16 cellular contexts compared by ENCODE assay signal in genomic region chr17:2931426-2931825, GRCh38.
DNase-seq lines count a peak whose midpoint lies in the region; ATAC-seq, FAIRE-seq and TF ChIP-seq lines count a peak whose summit lies in the region.
"Had no signal": no experiment of that assay in that cellular context is flagged by ENCODE, and none has a peak within 500 bp of the region (broad histone marks: within the 10 kb centered on the region; RNA-seq: fewer than 3 reads in every experiment).

No MANE protein-coding gene starts in this region.

- H3K9me2 ChIP-seq in neural cell (ENCODE audit: insufficient read depth, low read length) = no peaks in the 10 kb centered on the region

- no peak overlapping the region for H2BK15ac ChIP-seq in H1 (ENCODE audit: low read length)

- TF ChIP-seq POLR2A in H1 (IDR thresholded peaks at IDR 0.05; ENCODE audit: control extremely low read depth in 1 of 2, low read depth in 2 of 2, low read length in 2 of 2) (no peak), body of pancreas (IDR thresholded peaks at IDR 0.05) (no peak)

- TF ChIP-seq CTCF in H1 (IDR thresholded peaks at IDR 0.05; ENCODE audit: control extremely low read depth in 1 of 3, insufficient read depth in 1 of 3, low read depth in 1 of 3, low read length in 3 of 3) (no peak), neural cell (IDR thresholded peaks at IDR 0.05; ENCODE audit: poor library complexity, severe bottlenecking) (no peak), body of pancreas (IDR thresholded peaks at IDR 0.05) (no peak)

- H3K14ac ChIP-seq in H1 (ENCODE audit: insufficient read length) = no peak overlapping the region

- TF ChIP-seq RAD21 in H1 (IDR thresholded peaks at IDR 0.05 in 1 of 2, conservative IDR thresholded peaks at IDR 0.05 in 1 of 2; ENCODE audit: low read depth in 2 of 2, low read length in 2 of 2) = 0 out of 4 replicates have a peak, but pooled peaks of 1 of the 2 experiments have one; percentile 0
- TF ChIP-seq RAD21 in neural cell (conservative IDR thresholded peaks at IDR 0.05) = no peak

- H3K9ac ChIP-seq in H1 (replicated peaks in 1 of 4; ENCODE audit: extremely low read depth in 1 of 4, low read depth in 3 of 4, low read length in 3 of 4) = no peak overlapping the region; a peak in 1 of 7 replicates
- no peak overlapping the region for H3K9ac ChIP-seq in neural cell (ENCODE audit: low read length)
- H3K9ac ChIP-seq: KMS-11 had no signal

- peak; percentile 79 for DNase-seq in DMS53 (lab: John Stamatoyannopoulos, UW)
- DNase-seq in NCI-H526 treated with DMSO at 0.1 percent for 48 hours (lab: John Stamatoyannopoulos, UW) = peak; percentile 57
- no peak for DNase-seq in H1 (ENCODE audit: low read depth in 1 of 2, low spot score in 2 of 2)
- no peak for DNase-seq in globus pallidus (ENCODE audit: low spot score)
- no peak for DNase-seq in body of pancreas
- DNase-seq in NCI-H1092 treated with DMSO at 0.1 percent for 48 hours (lab: John Stamatoyannopoulos, UW) = no peak
- DNase-seq: activated T-cell treated with anti-CD3 and anti-CD28 coated beads for 4 hours, dorsolateral prefrontal cortex, left ventricle myocardium inferior, NCI-H1436 treated with DMSO at 0.1 percent for 48 hours, psoas muscle had no signal

- H3K9me3 ChIP-seq in H1 (ENCODE audit: insufficient read depth in 2 of 2, low read depth in 1 of 2, low read length in 1 of 2) = no peaks in the 10 kb centered on the region
- H3K9me3 ChIP-seq in neural cell (ENCODE audit: low read length) = no peaks in the 10 kb centered on the region
- H3K9me3 ChIP-seq in body of pancreas = no peaks in the 10 kb centered on the region
- H3K9me3 ChIP-seq: left ventricle myocardium inferior, psoas muscle had no signal

- CTCF ChIA-PET in H1 (lab: Charles Lee; ENCODE audit: partially characterized antibody) = interaction anchor here (0.6 to 18.1 kb wide), 20 partner anchors 10 to 1558 kb away, joined by 3 to 233 read pairs (median 10); no protein-coding TSS in a partner anchor

- H3K27me3 ChIP-seq in H1 (replicated peaks in 1 of 4; ENCODE audit: control insufficient read depth in 3 of 4, extremely low read depth in 1 of 4, insufficient read depth in 3 of 4, low read length in 3 of 4) (no peaks in the 10 kb centered on the region), neural cell (ENCODE audit: insufficient read depth, low read depth, low read length) (no peaks in the 10 kb centered on the region), body of pancreas (no peaks in the 10 kb centered on the region)
- H3K27me3 ChIP-seq: dorsolateral prefrontal cortex had no signal

- H3K4me3 ChIP-seq in H1 (ENCODE audit: extremely low read depth in 1 of 4, insufficient read depth in 2 of 4, low read depth in 3 of 4, low read length in 4 of 4) = no peak overlapping the region
- H3K4me3 ChIP-seq in neural cell (ENCODE audit: low read length) = peak overlapping the region; percentile 4
- no peak overlapping the region for H3K4me3 ChIP-seq in body of pancreas
- H3K4me3 ChIP-seq: dorsolateral prefrontal cortex, left ventricle myocardium inferior, psoas muscle had no signal

- H2AK5ac ChIP-seq in H1 (ENCODE audit: low read depth, low read length) = 0 out of 2 replicates have a peak overlapping the region, but pooled peaks have one; percentile 6

- FAIRE-seq in H1 (lab: Jason Lieb, UNC) = peak; percentile 32
- FAIRE-seq: D721Med had no signal

- H3F3A ChIP-seq in neural cell (ENCODE audit: insufficient read depth, low read length, poor library complexity, severe bottlenecking) = no peaks in the 10 kb centered on the region

- no peak overlapping the region for H2BK5ac ChIP-seq in H1 (ENCODE audit: low read depth, low read length)

- ATAC-seq in HG02623 (IDR thresholded peaks at IDR 0.05; ENCODE audit: unreplicated experiment) (no peak), body of pancreas (no peak)
- ATAC-seq: psoas muscle had no signal

- peaks cover 3% of the 10 kb centered on the region; the same call in 1 of the 2 replicates for H3K23me2 ChIP-seq in H1 (ENCODE audit: low read depth, low read length)

- no peak for TF ChIP-seq EP300 in H1 (IDR thresholded peaks at IDR 0.05; ENCODE audit: borderline replicate concordance in 1 of 2, low read depth in 2 of 2, low read length in 2 of 2)
- no peak for TF ChIP-seq EP300 in neural cell (conservative IDR thresholded peaks at IDR 0.05; ENCODE audit: poor library complexity, severe bottlenecking)

- no peak overlapping the region for H3K18ac ChIP-seq in H1 (ENCODE audit: extremely low read depth, low read length)

- H4K8ac ChIP-seq in H1 (ENCODE audit: extremely low read depth, insufficient read depth, low read length) = no peak overlapping the region

- H3K79me2 ChIP-seq in H1 (ENCODE audit: control insufficient read depth in 1 of 2, insufficient read depth in 2 of 2, low read length in 2 of 2) = peaks cover 0 to 15% of the 10 kb centered on the region in 2 experiments; a peak in 2 of 4 replicates
- H3K79me2 ChIP-seq in neural cell (replicated peaks; ENCODE audit: insufficient read depth, low read length) = no peaks in the 10 kb centered on the region

- H3K4me2 ChIP-seq in H1 (ENCODE audit: insufficient read depth in 1 of 2, low read depth in 2 of 2, low read length in 2 of 2) = no peak overlapping the region
- no peak overlapping the region for H3K4me2 ChIP-seq in neural cell (ENCODE audit: low read length)
- H3K4me2 ChIP-seq: KMS-11 had no signal

- no peak overlapping the region for H4K5ac ChIP-seq in H1 (ENCODE audit: insufficient read length, low read depth, low read length)

- POLR2A ChIA-PET in H1 (lab: Charles Lee; ENCODE audit: partially characterized antibody) = interaction anchor here (0.7 kb wide), 1 partner anchor 55 kb away, joined by 3 read pairs; no protein-coding TSS in a partner anchor

- H2AFZ ChIP-seq in H1 (ENCODE audit: low read length) (no peak overlapping the region), neural cell (ENCODE audit: low read depth, low read length) (no peak overlapping the region)

- peaks cover 0 to 4% (median 2%) of the 10 kb centered on the region in 4 experiments; a peak in 2 of 8 replicates for H3K36me3 ChIP-seq in H1 (ENCODE audit: control insufficient read depth in 2 of 4, insufficient read depth in 4 of 4, low read length in 3 of 4)
- no peaks in the 10 kb centered on the region for H3K36me3 ChIP-seq in neural cell (ENCODE audit: insufficient read depth, low read length)
- no peaks in the 10 kb centered on the region for H3K36me3 ChIP-seq in body of pancreas (replicated peaks in 1 of 2; ENCODE audit: insufficient read depth in 1 of 2, low read depth in 2 of 2)

- no peak overlapping the region for H3K4ac ChIP-seq in H1 (replicated peaks; ENCODE audit: insufficient read length, low read depth, low read length)

- H3K56ac ChIP-seq in H1 (replicated peaks; ENCODE audit: insufficient read length, low read depth, low read length) = no peak overlapping the region

- H3K4me1 ChIP-seq in H1 (replicated peaks in 1 of 4; ENCODE audit: control insufficient read depth in 3 of 4, insufficient read depth in 4 of 4, low read length in 3 of 4) (peaks cover 8 to 25% (median 15%) of the 10 kb centered on the region in 4 experiments), body of pancreas (peaks cover 20% of the 10 kb centered on the region)
- H3K4me1 ChIP-seq: psoas muscle had no signal

- peaks cover 9 to 25% of the 10 kb centered on the region in 2 experiments for H4K20me1 ChIP-seq in H1 (replicated peaks in 1 of 2; ENCODE audit: control insufficient read depth in 1 of 2, insufficient read depth in 2 of 2, low read length in 2 of 2)
- H4K20me1 ChIP-seq in neural cell (ENCODE audit: insufficient read depth) = no peaks in the 10 kb centered on the region

- H3K27ac ChIP-seq in H1 (ENCODE audit: low read depth, low read length) = no peak overlapping the region
- no peak overlapping the region for H3K27ac ChIP-seq in neural cell (ENCODE audit: low read length)
- no peak overlapping the region for H3K27ac ChIP-seq in body of pancreas
- H3K27ac ChIP-seq: dorsolateral prefrontal cortex, HL-60, KMS-11, left ventricle myocardium inferior, psoas muscle had no signal

- intact Hi-C loops in body of pancreas (cut with DNase I) = loop anchor here (5.0 kb wide), 1 partner anchor 84 kb away; no protein-coding TSS in a partner anchor

- H3K23ac ChIP-seq in H1 (ENCODE audit: insufficient read length) = no peak overlapping the region

- 68% methylated on average over 9 of the region's 9 CpGs; no CpG with 5 or more reads in 1 of the 2 experiments for WGBS in H1 (ENCODE audit: extremely low coverage in 1 of 2, insufficient coverage in 1 of 2, insufficient read length in 1 of 2, insufficient replicate concordance in 2 of 2, low coverage in 1 of 2, low lambda C conversion rate in 2 of 2, missing lambda C conversion rate in 1 of 2), 2 experiments
- WGBS in body of pancreas, 2 donors = 38 to 52% methylated on average over 9 of the region's 9 CpGs

- 0 out of 2 replicates have a peak overlapping the region, but pooled peaks have one; percentile 23 for H2BK12ac ChIP-seq in H1 (ENCODE audit: low read depth, low read length)

- H4K91ac ChIP-seq in H1 (replicated peaks; ENCODE audit: insufficient read length, low read length) = no peak overlapping the region

- H2BK20ac ChIP-seq in H1 (ENCODE audit: low read length) = no peak overlapping the region

- peaks cover 19% of the 10 kb centered on the region for H3K79me1 ChIP-seq in H1 (ENCODE audit: low read depth, low read length)

- H2BK120ac ChIP-seq in H1 (replicated peaks; ENCODE audit: low read depth, low read length) = no peak overlapping the region

TF ChIP-seq in H1, 55 proteins besides CTCF, POLR2A, EP300 and RAD21:
- TF ChIP-seq TCF12 (IDR thresholded peaks at IDR 0.05; ENCODE audit: low read depth, low read length) (peak; percentile 82; the same call in 1 of the 2 replicates), TEAD4 (IDR thresholded peaks at IDR 0.05; ENCODE audit: low read depth, low read length) (no peak), POLR2AphosphoS5 (IDR thresholded peaks at IDR 0.05; ENCODE audit: low read depth, low read length) (peak; percentile 56)

Comparison
In these comparisons a context has a peak if more than half of its experiments do, and no peak if none do; other contexts are left out.
1. DNase-seq: peak in DMS53 (single experiment) and NCI-H526 treated with DMSO at 0.1 percent for 48 hours (single experiment); none in H1 (0 of 2), globus pallidus (single experiment), body of pancreas (0 of 4) and NCI-H1092 treated with DMSO at 0.1 percent for 48 hours (single experiment).